Comparison of ENCODE assay signal across 11 cellular contexts in the genomic region with DNA sequence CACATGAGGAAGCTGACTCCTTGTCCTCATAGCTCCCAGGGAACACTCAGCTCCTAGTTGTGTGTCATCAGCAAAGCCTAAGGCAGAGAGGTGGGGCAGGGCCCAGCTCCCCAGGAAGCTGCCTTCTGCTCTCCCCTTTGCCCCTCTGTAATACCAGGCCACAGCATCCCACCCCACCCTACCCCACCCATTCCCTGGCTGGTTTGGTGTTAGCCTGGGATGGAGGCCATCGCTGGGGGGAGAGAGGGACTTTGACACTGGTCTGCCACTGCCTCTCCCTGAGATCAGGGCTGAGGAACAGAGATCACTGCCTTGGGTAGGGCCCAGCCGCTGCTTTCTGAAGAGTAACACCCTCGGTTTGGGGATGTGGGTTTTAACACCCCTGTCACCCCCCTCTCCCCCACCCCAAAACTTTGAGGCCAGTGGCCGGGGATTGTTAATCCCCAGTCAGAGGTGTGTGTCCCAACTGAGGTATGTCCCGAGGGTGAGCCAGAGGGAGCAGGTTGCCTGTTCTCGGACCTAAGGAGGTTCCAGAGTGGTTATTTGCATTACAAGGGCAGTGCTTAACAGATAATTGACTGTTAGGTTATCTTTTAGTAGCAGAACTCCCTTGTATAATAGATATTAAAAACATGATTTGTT. TPM values are rescaled to one million over a fixed set of nuclear protein-coding genes. Genes with fewer than 3 reads are reported as not detected.
DNase-seq lines count a peak whose midpoint lies in the region; ATAC-seq and TF ChIP-seq lines count a peak whose summit lies in the region.
"Had no signal": no experiment of that assay in that cellular context is flagged by ENCODE, and none has a peak within 500 bp of the region (broad histone marks: within the 10 kb centered on the region; RNA-seq: fewer than 3 reads in every experiment).

No MANE protein-coding gene starts in this region.

- H3K9me3 Mint-ChIP-seq in activated naive CD4-positive, alpha-beta T cell treated with anti-CD3 and anti-CD28 coated beads for 36 hours = no peaks in the 10 kb centered on the region
- H3K9me3 Mint-ChIP-seq: activated T-cell treated with anti-CD3 and anti-CD28 coated beads, Interleukin-2, amount 50 U/mL, for 72 hours had no signal

- H3K4me3 ChIP-seq in SK-N-MC (no peak overlapping the region), esophagus squamous epithelium (no peak overlapping the region), esophagus muscularis mucosa (no peak overlapping the region)

- H3K27ac ChIP-seq in SK-N-MC (peak overlapping the region; percentile 81), esophagus squamous epithelium (peak overlapping the region in 3 of 4 donors; percentile 44 to 65 (median 55)), esophagus muscularis mucosa (replicated peaks in 1 of 4) (no peak overlapping the region)
- H3K27ac ChIP-seq: parathyroid adenoma had no signal

- ATAC-seq in stimulated activated naive CD8-positive, alpha-beta T cell treated with anti-CD3 and anti-CD28 coated beads, Interleukin-15, Interleukin-2, amounts not matched to agents 100 U/mL and 50 U/mL, for 24 hours = peak; percentile 20
- no peak for ATAC-seq in GM19455 (IDR thresholded peaks at IDR 0.05; ENCODE audit: unreplicated experiment)

- 53 to 71% methylated on average over 3 to 5 of the region's 6 CpGs for WGBS in esophagus squamous epithelium, 2 donors
- 70% methylated on average over 3 of the region's 6 CpGs for WGBS in esophagus muscularis mucosa

- H3K9me3 ChIP-seq in SK-N-MC (ENCODE audit: low read depth, low read length) = no peaks in the 10 kb centered on the region; the same call in 1 of the 2 replicates
- H3K9me3 ChIP-seq in esophagus squamous epithelium = no peaks in the 10 kb centered on the region
- H3K9me3 ChIP-seq in esophagus muscularis mucosa = no peaks in the 10 kb centered on the region

- peak; percentile 45 for DNase-seq in activated naive CD4-positive, alpha-beta T cell treated with anti-CD3 and anti-CD28 coated beads for 36 hours
- no peak for DNase-seq in activated naive CD4-positive, alpha-beta T cell treated with anti-CD3 and anti-CD28 coated beads, Interleukin-2, amount 50 U/mL, for 16 hours
- no peak for DNase-seq in SK-N-MC (ENCODE audit: low read depth, low spot score)
- no peak for DNase-seq in esophagus squamous epithelium (lab: John Stamatoyannopoulos, UW)
- DNase-seq in stimulated activated naive CD8-positive, alpha-beta T cell treated with anti-CD3 and anti-CD28 coated beads, Interleukin-15, Interleukin-2, amounts not matched to agents 100 U/mL and 50 U/mL, for 24 hours = no peak
- no peak for DNase-seq in SHP77 treated with DMSO at 0.1 percent for 48 hours (lab: John Stamatoyannopoulos, UW)
- no peak for DNase-seq in esophagus muscularis mucosa (ENCODE audit: extremely low spot score)
- DNase-seq: activated T-cell treated with anti-CD3 and anti-CD28 coated beads, Interleukin-2, amount 50 U/mL, for 72 hours; NCI-H2029 treated with DMSO at 0.1 percent for 48 hours had no signal

- peaks cover 13% of the 10 kb centered on the region for H3K36me3 Mint-ChIP-seq in activated naive CD4-positive, alpha-beta T cell treated with anti-CD3 and anti-CD28 coated beads for 36 hours (ENCODE audit: low read depth)

- TF ChIP-seq EP300 in esophagus muscularis mucosa (IDR thresholded peaks at IDR 0.05) = no peak

- no peak overlapping the region for H3K9ac ChIP-seq in SK-N-MC (ENCODE audit: insufficient read length)
- H3K9ac ChIP-seq: parathyroid adenoma had no signal

- TF ChIP-seq CTCF in esophagus squamous epithelium (IDR thresholded peaks at IDR 0.05) (no peak), esophagus muscularis mucosa (IDR thresholded peaks at IDR 0.05) (no peak)

- intact Hi-C loops in activated naive CD4-positive, alpha-beta T cell treated with anti-CD3 and anti-CD28 coated beads for 36 hours (cut with micrococcal nuclease) = no loop called here
- intact Hi-C loops in esophagus squamous epithelium (cut with DNase I) = no loop called here
- intact Hi-C loops in esophagus muscularis mucosa (cut with DNase I) = no loop called here

- CTCF ChIA-PET in activated naive CD4-positive, alpha-beta T cell treated with anti-CD3 and anti-CD28 coated beads for 36 hours (lab: Charles Lee) = interaction anchor here (0.7 kb wide), 1 partner anchor 42 kb away, joined by 3 read pairs; no protein-coding TSS in a partner anchor

- H3K4me1 ChIP-seq in esophagus squamous epithelium = peaks cover 1 to 45% (median 3%) of the 10 kb centered on the region in 3 donors
- H3K4me1 ChIP-seq in esophagus muscularis mucosa = peaks cover 0 to 9% (median 4%) of the 10 kb centered on the region in 4 donors
- H3K4me1 ChIP-seq: parathyroid adenoma had no signal

- TF ChIP-seq POLR2A in esophagus squamous epithelium (IDR thresholded peaks at IDR 0.05) (no peak), esophagus muscularis mucosa (IDR thresholded peaks at IDR 0.05; ENCODE audit: low read depth) (no peak)

- H3K4me3 Mint-ChIP-seq in activated naive CD4-positive, alpha-beta T cell treated with anti-CD3 and anti-CD28 coated beads for 36 hours = peak overlapping the region; percentile 9

- H3K27me3 ChIP-seq in esophagus squamous epithelium (no peaks in the 10 kb centered on the region), esophagus muscularis mucosa (no peaks in the 10 kb centered on the region)

- no peak overlapping the region for H3K27ac Mint-ChIP-seq in activated naive CD4-positive, alpha-beta T cell treated with anti-CD3 and anti-CD28 coated beads for 36 hours

- H3K36me3 ChIP-seq in SK-N-MC (ENCODE audit: insufficient read depth, low read length) = peaks cover 11% of the 10 kb centered on the region
- no peaks in the 10 kb centered on the region for H3K36me3 ChIP-seq in esophagus squamous epithelium
- no peaks in the 10 kb centered on the region for H3K36me3 ChIP-seq in esophagus muscularis mucosa

- H3K4me1 Mint-ChIP-seq in activated naive CD4-positive, alpha-beta T cell treated with anti-CD3 and anti-CD28 coated beads for 36 hours (ENCODE audit: low read depth) = peaks cover 79% of the 10 kb centered on the region

- no peaks in the 10 kb centered on the region for H3K27me3 Mint-ChIP-seq in activated naive CD4-positive, alpha-beta T cell treated with anti-CD3 and anti-CD28 coated beads for 36 hours (ENCODE audit: low read depth)

RNA-seq across cellular contexts. Expression of a gene that starts 41.4 kb away (rescaled TPM):
- total RNA-seq in activated naive CD4-positive, alpha-beta T cell treated with anti-CD3 and anti-CD28 coated beads for 36 hours = 10 to 100 TPM; 14.4 to 15.2 TPM
- total RNA-seq in esophagus squamous epithelium = 10 to 100 TPM in 3 of 4 donors, 1 to 10 TPM in 1; 6.6 to 20.2 (median 16.2) TPM
- total RNA-seq in esophagus muscularis mucosa = 1 to 10 TPM; 5.4 to 6.7 (median 6.1) TPM

Comparison
In these comparisons a context has a peak if more than half of its experiments do, and no peak if none do; other contexts are left out.
1. H3K27ac ChIP-seq: peak in SK-N-MC (single experiment) and esophagus squamous epithelium (3 of 4); none in esophagus muscularis mucosa (0 of 4).